Comparison of ENCODE assay signal across 8 cellular contexts in genomic region chr13:46168341-46168740, GRCh38. TPM values are rescaled to one million over a fixed set of nuclear protein-coding genes. Genes with fewer than 3 reads are reported as not detected.
DNase-seq lines count a peak whose midpoint lies in the region; ATAC-seq and TF ChIP-seq lines count a peak whose summit lies in the region.

No MANE protein-coding gene starts in this region.

- peaks cover 98% of the 10 kb centered on the region for H3K4me1 Mint-ChIP-seq in activated B cell treated with CpG ODN at 0.5 μM for 24 hours

- H3K27me3 Mint-ChIP-seq in activated B cell treated with CpG ODN at 0.5 μM for 24 hours: no peaks in the 10 kb centered on the region

- no peak overlapping the region for H3K27ac ChIP-seq in RWPE1

- intact Hi-C loops in activated B cell treated with CpG ODN at 0.5 μM for 24 hours (cut with micrococcal nuclease): loop anchor here (1.0 to 10.0 kb wide), 3 partner anchors 8 to 824 kb away; partner anchors contain the start of genes TPT1 and ZC3H13

- H3K9me3 Mint-ChIP-seq in activated B cell treated with CpG ODN at 0.5 μM for 24 hours: no peaks in the 10 kb centered on the region

- H3K4me3 Mint-ChIP-seq in activated B cell treated with CpG ODN at 0.5 μM for 24 hours: peak overlapping the region; percentile 79

- CTCF ChIA-PET in activated B cell treated with CpG ODN at 0.5 μM for 24 hours (lab: Charles Lee) (interaction anchor here (0.7 to 4.3 kb wide), 6 partner anchors 8 to 20 kb away, joined by 3 to 20 read pairs (median 7); partner anchors contain the start of gene LCP1), RWPE1 (lab: Yijun Ruan, JAX) (interaction anchor here (0.5 kb wide), 1 partner anchor 97 kb away, joined by 3 read pairs; no protein-coding TSS in a partner anchor)

- no peak for TF ChIP-seq CTCF in activated B cell treated with CpG ODN at 0.5 μM for 24 hours (IDR thresholded peaks at IDR 0.05)
- no peak for TF ChIP-seq CTCF in kidney epithelial cell (IDR thresholded peaks at IDR 0.05; ENCODE audit: insufficient read depth, low read length, poor library complexity, severe bottlenecking)
- no peak for TF ChIP-seq CTCF in RWPE1 (conservative IDR thresholded peaks at IDR 0.05; ENCODE audit: low read depth)

- POLR2A ChIA-PET in activated B cell treated with CpG ODN at 0.5 μM for 24 hours (lab: Charles Lee) (interaction anchor here (0.7 to 11.8 kb wide), 2 partner anchors 8 to 11 kb away, joined by 4 to 247 read pairs; partner anchors contain the start of gene LCP1), RWPE1 (lab: Yijun Ruan, JAX; ENCODE audit: low non-redundant PET) (no interaction called here)

- no peaks in the 10 kb centered on the region for H3K27me3 ChIP-seq in kidney epithelial cell (ENCODE audit: control insufficient read depth, insufficient read depth, low read length)

- H3K36me3 Mint-ChIP-seq in activated B cell treated with CpG ODN at 0.5 μM for 24 hours (ENCODE audit: low read depth): peaks cover 80% of the 10 kb centered on the region

- no peaks in the 10 kb centered on the region for H3K36me3 ChIP-seq in kidney epithelial cell (ENCODE audit: control insufficient read depth, insufficient read depth, low read length)

- H3K27ac Mint-ChIP-seq in activated B cell treated with CpG ODN at 0.5 μM for 24 hours: peak overlapping the region; percentile 85

- DNase-seq in EH (ENCODE audit: low read depth) (peak; percentile 7), activated B cell treated with CpG ODN at 0.5 μM for 24 hours (peak; percentile 31), kidney epithelial cell (ENCODE audit: low read depth) (peak; percentile 56), NCI-H2227 treated with DMSO at 0.1 percent for 48 hours (lab: John Stamatoyannopoulos, UW) (no peak), DMS114 treated with DMSO at 0.1 percent for 48 hours (lab: John Stamatoyannopoulos, UW; ENCODE audit: unreplicated experiment) (no peak), RWPE1 (ENCODE audit: low spot score) (no peak)

- peak; percentile 39 for ATAC-seq in HG02852 (IDR thresholded peaks at IDR 0.05; ENCODE audit: unreplicated experiment)
- ATAC-seq in activated B cell treated with CpG ODN at 0.5 μM for 24 hours (ENCODE audit: low read depth): peak; percentile 28
- no peak for ATAC-seq in HG02970 (IDR thresholded peaks at IDR 0.05; ENCODE audit: low FRiP score, unreplicated experiment)

- H3K4me3 ChIP-seq in kidney epithelial cell (ENCODE audit: low read depth, low read length): no peak overlapping the region

RNA-seq across cellular contexts. Expression of gene LCP1, which starts 13.6 kb away (rescaled TPM):
- total RNA-seq in activated B cell treated with CpG ODN at 0.5 μM for 24 hours (948 and 977 TPM in 2 replicates), kidney epithelial cell (83.1 and 87.6 TPM in 2 replicates)

RNA-seq across cellular contexts. Expression of gene LRRC63, which starts 43.4 kb away (rescaled TPM):
- total RNA-seq in activated B cell treated with CpG ODN at 0.5 μM for 24 hours: 0.10 TPM in 1 of 2 replicates, not detected in the other
- total RNA-seq in kidney epithelial cell: 0.34 and 0.42 TPM in 2 replicates

Comparison
In these comparisons a context has a peak if more than half of its experiments do, and no peak if none do; other contexts are left out.
1. DNase-seq: peak in EH (single experiment), activated B cell treated with CpG ODN at 0.5 μM for 24 hours (single experiment) and kidney epithelial cell (single experiment); none in NCI-H2227 treated with DMSO at 0.1 percent for 48 hours (single experiment), DMS114 treated with DMSO at 0.1 percent for 48 hours (single experiment) and RWPE1 (single experiment).
2. RNA of gene LCP1, which starts 13.6 kb away (total RNA-seq): 948 to 977 TPM in activated B cell treated with CpG ODN at 0.5 μM for 24 hours; 83.1 to 87.6 TPM in kidney epithelial cell; every median in the first group is over 10 times any median in the second.